25 cellular contexts compared by ENCODE assay signal in genomic region chr5:160772854-160773253, GRCh38.
"Had no signal": no experiment of that assay in that cellular context is flagged by ENCODE, and none has a peak within 500 bp of the region (broad histone marks: within the 10 kb centered on the region; RNA-seq: fewer than 3 reads in every experiment).

No MANE protein-coding gene starts in this region.

- H3K9me3 Mint-ChIP-seq: naive thymus-derived CD4-positive, alpha-beta T cell; nephron progenitor cell; stimulated activated effector memory CD8-positive, alpha-beta T cell treated with anti-CD3 and anti-CD28 coated beads, Interleukin-12 subunit alpha, Interleukin-12 subunit beta, amount 100 ng/mL, for 72 hours had no signal

- H3K79me2 ChIP-seq: hepatocyte had no signal

- ATAC-seq: left colon; left ventricle myocardium superior; naive thymus-derived CD4-positive, alpha-beta T cell; psoas muscle; stimulated activated effector memory CD8-positive, alpha-beta T cell treated with anti-CD3 and anti-CD28 coated beads, Interleukin-12 subunit alpha, Interleukin-12 subunit beta, amount 100 ng/mL, for 72 hours; stimulated activated naive CD8-positive, alpha-beta T cell treated with anti-CD3 and anti-CD28 coated beads, Interleukin-15, Interleukin-2, amounts not matched to agents 100 U/mL and 50 U/mL, for 24 hours; upper lobe of right lung had no signal

- H3K4me3 Mint-ChIP-seq: naive thymus-derived CD4-positive, alpha-beta T cell; nephron progenitor cell; stimulated activated effector memory CD8-positive, alpha-beta T cell treated with anti-CD3 and anti-CD28 coated beads, Interleukin-12 subunit alpha, Interleukin-12 subunit beta, amount 100 ng/mL, for 72 hours had no signal

- H3K36me3 Mint-ChIP-seq: naive thymus-derived CD4-positive, alpha-beta T cell; stimulated activated effector memory CD8-positive, alpha-beta T cell treated with anti-CD3 and anti-CD28 coated beads, Interleukin-12 subunit alpha, Interleukin-12 subunit beta, amount 100 ng/mL, for 72 hours had no signal

- DNase-seq: colonic mucosa; dermis blood vessel endothelial cell; effector CD8-positive, alpha-beta T cell; foreskin melanocyte; head of caudate nucleus; kidney; left colon; left ventricle myocardium superior; mesenchymal stem cell; naive thymus-derived CD4-positive, alpha-beta T cell; nephron progenitor cell; psoas muscle; small intestine; stimulated activated CD4-positive, alpha-beta T cell treated with anti-CD3 and anti-CD28 coated beads, Interleukin-4, amount 100 ng/mL, for 1 hour; stimulated activated CD8-positive, alpha-beta memory T cell treated with anti-CD3 and anti-CD28 coated beads, Interleukin-4, amount 100 ng/mL, for 48 hours; stimulated activated naive CD8-positive, alpha-beta T cell treated with anti-CD3 and anti-CD28 coated beads, Interleukin-15, Interleukin-2, amounts not matched to agents 100 U/mL and 50 U/mL, for 24 hours; testis; upper lobe of right lung had no signal

- H2AFZ ChIP-seq: hepatocyte had no signal

- H3K4me2 ChIP-seq: hepatocyte had no signal

- H3K27me3 ChIP-seq: colonic mucosa, hepatocyte, neutrophil, right atrium auricular region, testis, tibial nerve, upper lobe of right lung, vagina had no signal

- H3K27ac Mint-ChIP-seq: naive thymus-derived CD4-positive, alpha-beta T cell; nephron progenitor cell; stimulated activated effector memory CD8-positive, alpha-beta T cell treated with anti-CD3 and anti-CD28 coated beads, Interleukin-12 subunit alpha, Interleukin-12 subunit beta, amount 100 ng/mL, for 72 hours had no signal

- H3K36me3 ChIP-seq: colonic mucosa, neutrophil, right atrium auricular region, tibial nerve, upper lobe of right lung, vagina had no signal

- H3K9me3 ChIP-seq: colonic mucosa, neutrophil, psoas muscle, right atrium auricular region, testis, tibial nerve, upper lobe of right lung, vagina had no signal

- FAIRE-seq: kidney, small intestine had no signal

- H3K27ac ChIP-seq: colonic mucosa, hepatocyte, neutrophil, psoas muscle, right atrium auricular region, testis, tibial nerve, upper lobe of right lung, vagina had no signal

- H3K4me1 ChIP-seq: colonic mucosa, psoas muscle, right atrium auricular region, testis, upper lobe of right lung, vagina had no signal

- H3K4me3 ChIP-seq: colonic mucosa, hepatocyte, lung, psoas muscle, right atrium auricular region, testis, tibial nerve, upper lobe of right lung, vagina had no signal

- H3K4me1 Mint-ChIP-seq: stimulated activated effector memory CD8-positive, alpha-beta T cell treated with anti-CD3 and anti-CD28 coated beads, Interleukin-12 subunit alpha, Interleukin-12 subunit beta, amount 100 ng/mL, for 72 hours had no signal
